8 cellular contexts compared by ENCODE assay signal in genomic region chrX:25020391-25021131, GRCh38. TPM values are rescaled to one million over a fixed set of nuclear protein-coding genes. Genes with fewer than 3 reads are reported as not detected.
DNase-seq lines count a peak whose midpoint lies in the region; TF ChIP-seq lines count a peak whose summit lies in the region.

No MANE protein-coding gene starts in this region.

- POLR2A ChIA-PET in HEK293 (lab: Yijun Ruan, JAX) = no interaction called here
- POLR2A ChIA-PET in OCI-LY7 (lab: Charles Lee) = interaction anchor here (0.9 kb wide), 1 partner anchor 181 kb away, joined by 3 read pairs; no protein-coding TSS in a partner anchor

- H2AFZ ChIP-seq in OCI-LY7 (ENCODE audit: low read length) (no peak overlapping the region), osteoblast (ENCODE audit: low read length) (no peak overlapping the region)

- H3K9me3 ChIP-seq in HEK293 (ENCODE audit: control insufficient read depth, insufficient read depth, low read depth, low read length) = no peaks in the 10 kb centered on the region
- no peaks in the 10 kb centered on the region for H3K9me3 ChIP-seq in OCI-LY7 (ENCODE audit: low read length)
- H3K9me3 ChIP-seq in osteoblast (ENCODE audit: low read depth, low read length) = no peaks in the 10 kb centered on the region

- intact Hi-C loops in OCI-LY7 (cut with micrococcal nuclease; ENCODE audit: unreplicated experiment) (loop anchor here (2.0 to 5.0 kb wide), 2 partner anchors 182 to 268 kb away; no protein-coding TSS in a partner anchor), dorsolateral prefrontal cortex (cut with DNase I) (loop anchor here in 1 of 2 donors (5.0 kb wide), 1 partner anchor 122 kb away; no protein-coding TSS in a partner anchor)

- no TSS peak for BruUV-seq in OCI-LY7 (replicated peaks; lab: Mats Ljungman, UMichigan)

- CTCF ChIA-PET in HEK293 (lab: Yijun Ruan, JAX) = interaction anchor here (0.6 to 3.6 kb wide), 14 partner anchors 8 to 624 kb away, joined by 3 to 24 read pairs (median 4); no protein-coding TSS in a partner anchor
- CTCF ChIA-PET in OCI-LY7 (lab: Charles Lee; ENCODE audit: unreplicated experiment) = interaction anchor here (0.6 to 1.3 kb wide), 3 partner anchors 29 to 221 kb away, joined by 3 to 4 read pairs (median 3); no protein-coding TSS in a partner anchor

- DNase-seq in DMS 273 (lab: John Stamatoyannopoulos, UW; ENCODE audit: unreplicated experiment) (peak; percentile 79), DMS 273 treated with DMSO at 0.1 percent for 48 hours (lab: John Stamatoyannopoulos, UW) (no peak), OCI-LY7 (ENCODE audit: low spot score) (peak; percentile 25), dorsolateral prefrontal cortex (no peak), osteoblast (ENCODE audit: insufficient read length, low spot score, missing footprints) (no peak), globus pallidus (ENCODE audit: low spot score) (no peak), DMS153 (lab: John Stamatoyannopoulos, UW) (no peak)

- peak; percentile 74 for TF ChIP-seq CTCF in HEK293 (tag by site-specific recombination; IDR thresholded peaks at IDR 0.05)
- peak; percentile 75 for TF ChIP-seq CTCF in OCI-LY7 (conservative IDR thresholded peaks at IDR 0.05; ENCODE audit: low read length)
- TF ChIP-seq CTCF in dorsolateral prefrontal cortex (IDR thresholded peaks at IDR 0.05 in 54 of 56, conservative IDR thresholded peaks at IDR 0.05 in 2 of 56; ENCODE audit: low read depth in 1 of 56, partially characterized antibody in 56 of 56) = peak in 54 of 56 donors; percentile 20 to 62 (median 45)
- TF ChIP-seq CTCF in osteoblast (IDR thresholded peaks at IDR 0.05; ENCODE audit: extremely low read depth, low read depth, low read length) = peak; percentile 40

- H3K4me2 ChIP-seq in OCI-LY7 (ENCODE audit: low read length) (peak overlapping the region; percentile 50; the same call in 1 of the 2 replicates), osteoblast (ENCODE audit: insufficient read depth, low read length) (peak overlapping the region; percentile 45)

- H3K4me3 ChIP-seq in HEK293 (ENCODE audit: low read depth, low read length) (peak overlapping the region; percentile 40), OCI-LY7 (ENCODE audit: low read depth, low read length, poor library complexity, severe bottlenecking) (peak overlapping the region; percentile 19), dorsolateral prefrontal cortex (peak overlapping the region in 35 of 59 donors; percentile 5 to 51 (median 32)), osteoblast (ENCODE audit: insufficient read depth, low read length) (no peak overlapping the region)

- H3K79me2 ChIP-seq in OCI-LY7 (ENCODE audit: insufficient read depth, low read depth, low read length) (no peaks in the 10 kb centered on the region), osteoblast (ENCODE audit: insufficient read depth, low read length) (no peaks in the 10 kb centered on the region)

- peaks cover 0 to 100% (median 96%) of the 10 kb centered on the region in 45 donors for H3K27me3 ChIP-seq in dorsolateral prefrontal cortex
- H3K27me3 ChIP-seq in osteoblast (ENCODE audit: insufficient read depth, low read length) = peaks cover 88% of the 10 kb centered on the region

- H3K4me1 ChIP-seq in HEK293 (ENCODE audit: control insufficient read depth, insufficient read depth, low read length) = peaks cover 16% of the 10 kb centered on the region
- no peaks in the 10 kb centered on the region for H3K4me1 ChIP-seq in OCI-LY7 (ENCODE audit: insufficient read depth, low read length, poor library complexity, severe bottlenecking)
- H3K4me1 ChIP-seq in osteoblast (ENCODE audit: insufficient read depth, low read length) = no peaks in the 10 kb centered on the region

- no peaks in the 10 kb centered on the region for H3K9me2 ChIP-seq in OCI-LY7 (ENCODE audit: insufficient read depth, low read length)

- H3K27ac ChIP-seq in HEK293 (ENCODE audit: extremely low read depth, low read depth, low read length) (no peak overlapping the region; the same call in 1 of the 2 replicates), OCI-LY7 (ENCODE audit: low read depth, low read length, poor library complexity, severe bottlenecking) (no peak overlapping the region), dorsolateral prefrontal cortex (no peak overlapping the region), osteoblast (ENCODE audit: low read depth, low read length) (no peak overlapping the region)

- H3K36me3 ChIP-seq in HEK293 (ENCODE audit: control insufficient read depth in 2 of 2, insufficient read depth in 1 of 2, low read length in 2 of 2) (no peaks in the 10 kb centered on the region), OCI-LY7 (ENCODE audit: insufficient read depth, low read length) (no peaks in the 10 kb centered on the region), osteoblast (ENCODE audit: insufficient read depth, low read length) (no peaks in the 10 kb centered on the region)

- H4K20me1 ChIP-seq in OCI-LY7 (ENCODE audit: insufficient read depth, low read length) = no peaks in the 10 kb centered on the region
- no peaks in the 10 kb centered on the region for H4K20me1 ChIP-seq in osteoblast (ENCODE audit: insufficient read depth, low read length)

TF ChIP-seq in HEK293, 187 proteins besides CTCF, POLR2A, EP300 and RAD21 (continues in another document):
- no peak for TF ChIP-seq ZNF394 (tag by site-specific recombination; IDR thresholded peaks at IDR 0.05; ENCODE audit: borderline replicate concordance)
- TF ChIP-seq, protein P1, sequence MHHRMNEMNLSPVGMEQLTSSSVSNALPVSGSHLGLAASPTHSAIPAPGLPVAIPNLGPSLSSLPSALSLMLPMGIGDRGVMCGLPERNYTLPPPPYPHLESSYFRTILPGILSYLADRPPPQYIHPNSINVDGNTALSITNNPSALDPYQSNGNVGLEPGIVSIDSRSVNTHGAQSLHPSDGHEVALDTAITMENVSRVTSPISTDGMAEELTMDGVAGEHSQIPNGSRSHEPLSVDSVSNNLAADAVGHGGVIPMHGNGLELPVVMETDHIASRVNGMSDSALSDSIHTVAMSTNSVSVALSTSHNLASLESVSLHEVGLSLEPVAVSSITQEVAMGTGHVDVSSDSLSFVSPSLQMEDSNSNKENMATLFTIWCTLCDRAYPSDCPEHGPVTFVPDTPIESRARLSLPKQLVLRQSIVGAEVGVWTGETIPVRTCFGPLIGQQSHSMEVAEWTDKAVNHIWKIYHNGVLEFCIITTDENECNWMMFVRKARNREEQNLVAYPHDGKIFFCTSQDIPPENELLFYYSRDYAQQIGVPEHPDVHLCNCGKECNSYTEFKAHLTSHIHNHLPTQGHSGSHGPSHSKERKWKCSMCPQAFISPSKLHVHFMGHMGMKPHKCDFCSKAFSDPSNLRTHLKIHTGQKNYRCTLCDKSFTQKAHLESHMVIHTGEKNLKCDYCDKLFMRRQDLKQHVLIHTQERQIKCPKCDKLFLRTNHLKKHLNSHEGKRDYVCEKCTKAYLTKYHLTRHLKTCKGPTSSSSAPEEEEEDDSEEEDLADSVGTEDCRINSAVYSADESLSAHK (tag by site-specific recombination; IDR thresholded peaks at IDR 0.05) = no peak
- no peak for TF ChIP-seq ZFP69B (tag by site-specific recombination; IDR thresholded peaks at IDR 0.05)
- TF ChIP-seq ZNF623 (tag by site-specific recombination; IDR thresholded peaks at IDR 0.05) = no peak
- TF ChIP-seq ZNF621 (tag by site-specific recombination; IDR thresholded peaks at IDR 0.05) = no peak
- no peak for TF ChIP-seq ZNF843 (tag by site-specific recombination; IDR thresholded peaks at IDR 0.05)
- no peak for TF ChIP-seq ZIC2 (tag by site-specific recombination; IDR thresholded peaks at IDR 0.05)
- TF ChIP-seq, protein P2, sequence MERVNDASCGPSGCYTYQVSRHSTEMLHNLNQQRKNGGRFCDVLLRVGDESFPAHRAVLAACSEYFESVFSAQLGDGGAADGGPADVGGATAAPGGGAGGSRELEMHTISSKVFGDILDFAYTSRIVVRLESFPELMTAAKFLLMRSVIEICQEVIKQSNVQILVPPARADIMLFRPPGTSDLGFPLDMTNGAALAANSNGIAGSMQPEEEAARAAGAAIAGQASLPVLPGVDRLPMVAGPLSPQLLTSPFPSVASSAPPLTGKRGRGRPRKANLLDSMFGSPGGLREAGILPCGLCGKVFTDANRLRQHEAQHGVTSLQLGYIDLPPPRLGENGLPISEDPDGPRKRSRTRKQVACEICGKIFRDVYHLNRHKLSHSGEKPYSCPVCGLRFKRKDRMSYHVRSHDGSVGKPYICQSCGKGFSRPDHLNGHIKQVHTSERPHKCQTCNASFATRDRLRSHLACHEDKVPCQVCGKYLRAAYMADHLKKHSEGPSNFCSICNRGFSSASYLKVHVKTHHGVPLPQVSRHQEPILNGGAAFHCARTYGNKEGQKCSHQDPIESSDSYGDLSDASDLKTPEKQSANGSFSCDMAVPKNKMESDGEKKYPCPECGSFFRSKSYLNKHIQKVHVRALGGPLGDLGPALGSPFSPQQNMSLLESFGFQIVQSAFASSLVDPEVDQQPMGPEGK (tag by site-specific recombination; IDR thresholded peaks at IDR 0.05) = peak; percentile 94
- TF ChIP-seq SALL2 (tag by site-specific recombination; IDR thresholded peaks at IDR 0.05; ENCODE audit: borderline replicate concordance) = no peak
- TF ChIP-seq ZNF335 (tag by site-specific recombination; conservative IDR thresholded peaks at IDR 0.05) = peak; percentile 31
- TF ChIP-seq ZNF121 (tag by site-specific recombination; IDR thresholded peaks at IDR 0.05) = no peak
- TF ChIP-seq, protein P3, sequence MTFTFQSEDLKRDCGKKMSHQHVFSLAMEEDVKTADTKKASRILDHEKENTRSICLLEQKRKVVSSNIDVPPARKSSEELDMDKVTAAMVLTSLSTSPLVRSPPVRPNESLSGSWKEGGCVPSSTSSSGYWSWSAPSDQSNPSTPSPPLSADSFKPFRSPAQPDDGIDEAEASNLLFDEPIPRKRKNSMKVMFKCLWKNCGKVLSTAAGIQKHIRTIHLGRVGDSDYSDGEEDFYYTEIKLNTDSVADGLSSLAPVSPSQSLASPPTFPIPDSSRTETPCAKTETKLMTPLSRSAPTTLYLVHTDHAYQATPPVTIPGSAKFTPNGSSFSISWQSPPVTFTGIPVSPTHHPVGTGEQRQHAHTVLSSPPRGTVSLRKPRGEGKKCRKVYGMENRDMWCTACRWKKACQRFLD (tag by site-specific recombination; IDR thresholded peaks at IDR 0.05) = no peak
- no peak for TF ChIP-seq ZNF155 (tag by site-specific recombination; IDR thresholded peaks at IDR 0.05)
- no peak for TF ChIP-seq ZNF292 (tag by site-specific recombination; IDR thresholded peaks at IDR 0.05; ENCODE audit: borderline replicate concordance, low read depth)
- TF ChIP-seq ZNF133 (tag by site-specific recombination; IDR thresholded peaks at IDR 0.05) = no peak

RNA-seq across cellular contexts. Expression of gene ARX, which starts 4.8 kb away (rescaled TPM):
- not detected in 2 replicates for total RNA-seq in OCI-LY7 (2014; rRNA removed; shearing (Covaris generic))
- total RNA-seq in OCI-LY7 (2022) (0.11 TPM in 1 of 2 replicates, not detected in the other), dorsolateral prefrontal cortex (10 to 100 TPM in 86 of 120 experiments, 1 to 10 TPM in 34; 4.5 to 19.3 (median 11.3) TPM), osteoblast (not detected in 2 replicates)

Comparison
In these comparisons a context has a peak if more than half of its experiments do, and no peak if none do; other contexts are left out.
1. DNase-seq: peak in DMS 273 (single experiment) and OCI-LY7 (single experiment); none in DMS 273 treated with DMSO at 0.1 percent for 48 hours (single experiment), dorsolateral prefrontal cortex (0 of 10), osteoblast (single experiment), globus pallidus (single experiment) and DMS153 (single experiment).
2. Peak in every context shown above with its lines, with median percentiles within 50 percentile points of each other: CTCF ChIP-seq.